In the genomic region with DNA sequence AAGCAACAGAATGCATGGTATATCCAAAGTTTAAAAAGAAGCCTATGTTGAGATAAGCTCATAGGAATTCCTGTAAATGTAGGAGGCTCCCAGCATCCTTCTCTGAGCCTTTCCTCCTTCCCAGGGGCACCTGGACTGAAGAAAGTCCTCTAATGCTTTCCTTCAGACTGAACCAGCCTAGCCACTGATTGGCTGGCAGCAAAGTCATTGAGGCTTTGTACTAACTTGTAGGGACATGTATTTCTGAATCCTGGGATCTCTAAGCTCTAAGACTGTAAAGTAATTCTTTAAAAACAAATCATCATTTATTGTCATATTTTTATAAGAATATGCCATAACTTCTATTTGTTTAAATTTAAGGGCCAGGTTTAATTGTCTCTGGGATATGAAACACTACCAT, we compare ENCODE assay signal across 31 cellular contexts.
"Had no signal": no experiment of that assay in that cellular context is flagged by ENCODE, and none has a peak within 500 bp of the region (broad histone marks: within the 10 kb centered on the region; RNA-seq: fewer than 3 reads in every experiment).

No MANE protein-coding gene starts in this region.

- H3K27ac ChIP-seq: adrenal gland, body of pancreas, esophagus muscularis mucosa, gastroesophageal sphincter had no signal

- H3K4me3 Mint-ChIP-seq: activated CD4-positive, alpha-beta memory T cell treated with anti-CD3 and anti-CD28 coated beads for 36 hours; activated CD4-positive, alpha-beta T cell treated with anti-CD3 and anti-CD28 coated beads for 36 hours; activated CD4-positive, alpha-beta T cell treated with anti-CD3 and anti-CD28 coated beads, Interleukin-2, amount 10 ng/mL, durations not matched to agents 24 days and 14 days; activated CD8-positive, alpha-beta memory T cell treated with anti-CD3 and anti-CD28 coated beads, Interleukin-2, amount 10 ng/mL, durations not matched to agents 7 days and 5 days; activated CD8-positive, alpha-beta T cell treated with anti-CD3 and anti-CD28 coated beads, Interleukin-2, amount 10 ng/mL, durations not matched to agents 7 days and 5 days; activated naive CD4-positive, alpha-beta T cell treated with anti-CD3 and anti-CD28 coated beads for 36 hours; activated naive CD4-positive, alpha-beta T cell treated with anti-CD3 and anti-CD28 coated beads, Interleukin-2, amount 50 U/mL, for 24 hours; activated naive CD8-positive, alpha-beta T cell treated with anti-CD3 and anti-CD28 coated beads for 36 hours; activated naive CD8-positive, alpha-beta T cell treated with anti-CD3 and anti-CD28 coated beads, Interleukin-2, amount 50 U/mL, for 24 hours; activated T-helper 1 cell treated with anti-CD3 and anti-CD28 coated beads, Interleukin-12 subunit alpha, Interleukin-12 subunit beta, Interleukin-2, Interleukin-4 antibody, amounts not matched to agents 30 ng/mL and 10 ng/mL and 1 ng/mL, durations not matched to agents 14 hours and 24 hours and 36 hours; effector memory CD8-positive, alpha-beta T cell had no signal

- ATAC-seq: activated CD4-positive, alpha-beta T cell treated with anti-CD3 and anti-CD28 coated beads for 36 hours; activated CD8-positive, alpha-beta memory T cell treated with anti-CD3 and anti-CD28 coated beads, Interleukin-2, amount 10 ng/mL, durations not matched to agents 7 days and 5 days; activated CD8-positive, alpha-beta T cell treated with anti-CD3 and anti-CD28 coated beads, Interleukin-2, amount 10 ng/mL, durations not matched to agents 7 days and 5 days; activated naive CD8-positive, alpha-beta T cell treated with anti-CD3 and anti-CD28 coated beads, Interleukin-2, amount 50 U/mL, for 24 hours; body of pancreas; effector memory CD8-positive, alpha-beta T cell; gastroesophageal sphincter had no signal

- H3K4me3 ChIP-seq: adrenal gland, body of pancreas, esophagus muscularis mucosa, gastroesophageal sphincter had no signal

- FAIRE-seq: colon had no signal

- H3K36me3 Mint-ChIP-seq: activated CD4-positive, alpha-beta memory T cell treated with anti-CD3 and anti-CD28 coated beads for 36 hours; activated CD8-positive, alpha-beta memory T cell treated with anti-CD3 and anti-CD28 coated beads, Interleukin-2, amount 10 ng/mL, durations not matched to agents 7 days and 5 days; activated naive CD8-positive, alpha-beta T cell treated with anti-CD3 and anti-CD28 coated beads for 36 hours had no signal

- H3K9me3 ChIP-seq: adrenal gland, body of pancreas had no signal

- H3K9me3 Mint-ChIP-seq: activated CD4-positive, alpha-beta memory T cell treated with anti-CD3 and anti-CD28 coated beads for 36 hours; activated CD4-positive, alpha-beta T cell treated with anti-CD3 and anti-CD28 coated beads, Interleukin-2, amount 10 ng/mL, durations not matched to agents 24 days and 14 days; activated naive CD4-positive, alpha-beta T cell treated with anti-CD3 and anti-CD28 coated beads for 36 hours; activated naive CD4-positive, alpha-beta T cell treated with anti-CD3 and anti-CD28 coated beads, Interleukin-2, amount 50 U/mL, for 24 hours; activated naive CD8-positive, alpha-beta T cell treated with anti-CD3 and anti-CD28 coated beads for 36 hours; activated naive CD8-positive, alpha-beta T cell treated with anti-CD3 and anti-CD28 coated beads, Interleukin-2, amount 50 U/mL, for 24 hours; activated T-helper 1 cell treated with anti-CD3 and anti-CD28 coated beads, Interleukin-12 subunit alpha, Interleukin-12 subunit beta, Interleukin-2, Interleukin-4 antibody, amounts not matched to agents 30 ng/mL and 10 ng/mL and 1 ng/mL, durations not matched to agents 14 hours and 24 hours and 36 hours; activated T-helper 2 cell treated with anti-CD3 and anti-CD28 coated beads, Interferon-gamma antibody, Interleukin-2, Interleukin-4, amounts not matched to agents 10 μg/mL and 5 μg/mL and 100 μg/mL, durations not matched to agents 14 hours and 24 hours and 36 hours; effector memory CD8-positive, alpha-beta T cell had no signal

- DNase-seq: activated CD4-positive, alpha-beta memory T cell treated with anti-CD3 and anti-CD28 coated beads for 36 hours; activated CD4-positive, alpha-beta T cell treated with anti-CD3 and anti-CD28 coated beads for 36 hours; activated CD4-positive, alpha-beta T cell treated with anti-CD3 and anti-CD28 coated beads, Interleukin-2, amount 10 ng/mL, durations not matched to agents 24 days and 14 days; activated CD4-positive, CD25-positive, alpha-beta regulatory T cell; activated CD4-positive, CD25-positive, alpha-beta regulatory T cell treated with anti-CD3 and anti-CD28 coated beads, Interleukin-2, amount 50 U/mL, for 72 hours; activated CD8-positive, alpha-beta memory T cell treated with anti-CD3 and anti-CD28 coated beads, Interleukin-2, amount 10 ng/mL, durations not matched to agents 7 days and 5 days; activated CD8-positive, alpha-beta memory T cell treated with anti-CD3 and anti-CD28 coated beads, Interleukin-2, amount 50 U/mL, for 4 hours; activated CD8-positive, alpha-beta T cell treated with anti-CD3 and anti-CD28 coated beads, Interleukin-2, amount 10 ng/mL, durations not matched to agents 7 days and 5 days; activated effector memory CD4-positive, alpha-beta T cell treated with anti-CD3 and anti-CD28 coated beads, Interleukin-2, amount 50 U/mL, for 16 hours; activated naive CD4-positive, alpha-beta T cell treated with anti-CD3 and anti-CD28 coated beads for 36 hours; activated naive CD8-positive, alpha-beta T cell treated with anti-CD3 and anti-CD28 coated beads for 36 hours; activated naive CD8-positive, alpha-beta T cell treated with anti-CD3 and anti-CD28 coated beads, Interleukin-2, amount 50 U/mL, for 24 hours; activated T-cell treated with anti-CD3 and anti-CD28 coated beads, Interleukin-2, amount 50 U/mL, for 1 hour; activated T-cell treated with anti-CD3 and anti-CD28 coated beads, Interleukin-2, amount 50 U/mL, for 48 hours; adrenal gland; amygdala; aorta; body of pancreas; caudate nucleus; cortex of kidney; dermis blood vessel endothelial cell; effector CD4-positive, alpha-beta T cell; effector memory CD8-positive, alpha-beta T cell; foreskin melanocyte; T-helper 2 cell had no signal

- H3K4me1 ChIP-seq: adrenal gland, body of pancreas, esophagus muscularis mucosa, gastroesophageal sphincter had no signal

- H3K27ac Mint-ChIP-seq: activated CD4-positive, alpha-beta memory T cell treated with anti-CD3 and anti-CD28 coated beads for 36 hours; activated CD4-positive, alpha-beta T cell treated with anti-CD3 and anti-CD28 coated beads for 36 hours; activated CD4-positive, alpha-beta T cell treated with anti-CD3 and anti-CD28 coated beads, Interleukin-2, amount 10 ng/mL, durations not matched to agents 24 days and 14 days; activated CD8-positive, alpha-beta memory T cell treated with anti-CD3 and anti-CD28 coated beads, Interleukin-2, amount 10 ng/mL, durations not matched to agents 7 days and 5 days; activated CD8-positive, alpha-beta T cell treated with anti-CD3 and anti-CD28 coated beads, Interleukin-2, amount 10 ng/mL, durations not matched to agents 7 days and 5 days; activated naive CD4-positive, alpha-beta T cell treated with anti-CD3 and anti-CD28 coated beads for 36 hours; activated naive CD4-positive, alpha-beta T cell treated with anti-CD3 and anti-CD28 coated beads, Interleukin-2, amount 50 U/mL, for 24 hours; activated naive CD8-positive, alpha-beta T cell treated with anti-CD3 and anti-CD28 coated beads for 36 hours; activated naive CD8-positive, alpha-beta T cell treated with anti-CD3 and anti-CD28 coated beads, Interleukin-2, amount 50 U/mL, for 24 hours; activated T-helper 1 cell treated with anti-CD3 and anti-CD28 coated beads, Interleukin-12 subunit alpha, Interleukin-12 subunit beta, Interleukin-2, Interleukin-4 antibody, amounts not matched to agents 30 ng/mL and 10 ng/mL and 1 ng/mL, durations not matched to agents 14 hours and 24 hours and 36 hours; activated T-helper 2 cell treated with anti-CD3 and anti-CD28 coated beads, Interferon-gamma antibody, Interleukin-2, Interleukin-4, amounts not matched to agents 10 μg/mL and 5 μg/mL and 100 μg/mL, durations not matched to agents 14 hours and 24 hours and 36 hours; effector memory CD8-positive, alpha-beta T cell had no signal

- H3K36me3 ChIP-seq: adrenal gland, esophagus muscularis mucosa, gastroesophageal sphincter had no signal

- H3K4me1 Mint-ChIP-seq: activated CD4-positive, alpha-beta T cell treated with anti-CD3 and anti-CD28 coated beads for 36 hours; activated CD4-positive, alpha-beta T cell treated with anti-CD3 and anti-CD28 coated beads, Interleukin-2, amount 10 ng/mL, durations not matched to agents 24 days and 14 days; activated CD8-positive, alpha-beta memory T cell treated with anti-CD3 and anti-CD28 coated beads, Interleukin-2, amount 10 ng/mL, durations not matched to agents 7 days and 5 days; activated naive CD4-positive, alpha-beta T cell treated with anti-CD3 and anti-CD28 coated beads, Interleukin-2, amount 50 U/mL, for 24 hours; activated naive CD8-positive, alpha-beta T cell treated with anti-CD3 and anti-CD28 coated beads for 36 hours; activated naive CD8-positive, alpha-beta T cell treated with anti-CD3 and anti-CD28 coated beads, Interleukin-2, amount 50 U/mL, for 24 hours had no signal

- H3K27me3 Mint-ChIP-seq: activated CD4-positive, alpha-beta memory T cell treated with anti-CD3 and anti-CD28 coated beads for 36 hours had no signal

- H3K27me3 ChIP-seq: adrenal gland, body of pancreas, esophagus muscularis mucosa, gastroesophageal sphincter had no signal
